13 cellular contexts compared by ENCODE assay signal in the genomic region with DNA sequence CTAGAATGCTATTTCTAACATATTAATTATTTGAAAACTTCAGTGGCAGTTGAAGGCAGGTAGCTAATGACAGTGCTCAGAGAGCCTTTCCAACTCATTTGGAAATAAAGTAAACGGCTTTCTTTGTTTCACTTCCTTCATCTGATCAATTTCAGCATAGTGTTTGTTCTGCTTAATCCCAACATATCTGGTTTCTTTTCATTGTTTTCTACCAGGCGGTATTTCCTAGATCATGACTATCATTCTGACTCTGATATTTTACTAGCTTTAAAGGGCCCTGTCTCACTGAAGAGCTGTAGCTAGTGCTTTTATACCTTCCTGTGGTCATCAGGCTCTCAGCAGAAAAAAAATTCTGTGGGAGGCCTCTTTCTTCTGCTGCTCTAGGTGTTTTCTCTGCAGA.
DNase-seq lines count a peak whose midpoint lies in the region; ATAC-seq, FAIRE-seq and TF ChIP-seq lines count a peak whose summit lies in the region.
"Had no signal": no experiment of that assay in that cellular context is flagged by ENCODE, and none has a peak within 500 bp of the region (broad histone marks: within the 10 kb centered on the region; RNA-seq: fewer than 3 reads in every experiment).

No MANE protein-coding gene starts in this region.

- ATAC-seq in GM18511 (IDR thresholded peaks at IDR 0.05; ENCODE audit: unreplicated experiment) = peak; percentile 87
- ATAC-seq in GM21528 (IDR thresholded peaks at IDR 0.05; ENCODE audit: low FRiP score, unreplicated experiment) = peak; percentile 82
- peak; percentile 57 for ATAC-seq in HG03139 (IDR thresholded peaks at IDR 0.05; ENCODE audit: unreplicated experiment)
- ATAC-seq in WTC11 = no peak
- ATAC-seq: naive thymus-derived CD4-positive, alpha-beta T cell had no signal

- peak overlapping the region; percentile 75 for H3K4me2 ChIP-seq in OCI-LY3 (ENCODE audit: low read length)

- no peak overlapping the region for H3K27ac ChIP-seq in OCI-LY3 (ENCODE audit: low read length)
- H3K27ac ChIP-seq: tibial nerve had no signal

- H3K27ac Mint-ChIP-seq in WTC11 (no peak overlapping the region), immature natural killer cell (no peak overlapping the region)
- H3K27ac Mint-ChIP-seq: naive thymus-derived CD4-positive, alpha-beta T cell; T-helper 1 cell treated with Interleukin-12 subunit alpha and Interleukin-12 subunit beta and Interleukin-4 antibody, amounts not matched to agents 30 μg/mL and 1 μg/mL, for 36 hours had no signal

- peaks cover 25% of the 10 kb centered on the region for H3K4me1 Mint-ChIP-seq in WTC11
- H3K4me1 Mint-ChIP-seq in immature natural killer cell = no peaks in the 10 kb centered on the region

- H2AFZ ChIP-seq in OCI-LY3 (ENCODE audit: low read depth, low read length) = no peak overlapping the region

- DNase-seq in WTC11 (ENCODE audit: low spot score) (no peak), immature natural killer cell (no peak), D721Med (ENCODE audit: insufficient read length, low spot score) (no peak), NCI-H1694 treated with DMSO at 0.1 percent for 48 hours (lab: John Stamatoyannopoulos, UW) (no peak)
- DNase-seq: naive thymus-derived CD4-positive, alpha-beta T cell; NCI-H1930; stimulated activated CD4-positive, alpha-beta T cell treated with anti-CD3 and anti-CD28 coated beads, Interleukin-2, amount 100 ng/mL, for 24 hours had no signal

- FAIRE-seq in D721Med (lab: Jason Lieb, UNC) = no peak

- H3K9ac ChIP-seq in OCI-LY3 (ENCODE audit: low read length) = no peak overlapping the region

- no peaks in the 10 kb centered on the region for H3K79me2 ChIP-seq in OCI-LY3 (ENCODE audit: low read length)

- no peak overlapping the region for H3K4me3 Mint-ChIP-seq in WTC11
- no peak overlapping the region for H3K4me3 Mint-ChIP-seq in immature natural killer cell
- H3K4me3 Mint-ChIP-seq: naive thymus-derived CD4-positive, alpha-beta T cell; T-helper 1 cell treated with Interleukin-12 subunit alpha and Interleukin-12 subunit beta and Interleukin-4 antibody, amounts not matched to agents 30 μg/mL and 1 μg/mL, for 36 hours had no signal

- no peaks in the 10 kb centered on the region for H3K36me3 Mint-ChIP-seq in WTC11
- H3K36me3 Mint-ChIP-seq in immature natural killer cell = no peaks in the 10 kb centered on the region

- POLR2A ChIA-PET in WTC11 (lab: Charles Lee) = no interaction called here

- TF ChIP-seq CTCF in OCI-LY3 (IDR thresholded peaks at IDR 0.05; ENCODE audit: low read depth, low read length) (no peak), WTC11 (IDR thresholded peaks at IDR 0.05) (no peak), D721Med (IDR thresholded peaks at IDR 0.05; ENCODE audit: insufficient read depth, missing control alignments) (no peak)

- H3K9me3 Mint-ChIP-seq in WTC11 = no peaks in the 10 kb centered on the region; the same call in 1 of the 2 replicates
- H3K9me3 Mint-ChIP-seq in immature natural killer cell = peaks cover 0 to 6% (median 0%) of the 10 kb centered on the region in 6 donors
- H3K9me3 Mint-ChIP-seq: T-helper 1 cell treated with Interleukin-12 subunit alpha and Interleukin-12 subunit beta and Interleukin-4 antibody, amounts not matched to agents 30 μg/mL and 1 μg/mL, for 36 hours had no signal

- H3K9me3 ChIP-seq in OCI-LY3 (ENCODE audit: insufficient read depth, low read length) = no peaks in the 10 kb centered on the region
- H3K9me3 ChIP-seq: tibial nerve had no signal

- H3K4me1 ChIP-seq in OCI-LY3 (ENCODE audit: low read length) = peaks cover 40% of the 10 kb centered on the region
- H3K4me1 ChIP-seq: tibial nerve had no signal

- peaks cover 2% of the 10 kb centered on the region; the same call in 1 of the 2 replicates for H3K27me3 Mint-ChIP-seq in WTC11 (ENCODE audit: low read depth)
- peaks cover 0 to 9% (median 4%) of the 10 kb centered on the region in 3 donors for H3K27me3 Mint-ChIP-seq in immature natural killer cell (ENCODE audit: low read depth in 3 of 3)

- peaks cover 50% of the 10 kb centered on the region for H3K27me3 ChIP-seq in OCI-LY3 (ENCODE audit: low read depth, low read length)
- H3K27me3 ChIP-seq: tibial nerve had no signal

- CTCF ChIA-PET in WTC11 (lab: Charles Lee) = interaction anchor here (0.6 to 1.7 kb wide), 14 partner anchors 11 to 314 kb away, joined by 3 to 9 read pairs (median 4); no protein-coding TSS in a partner anchor

- H4K20me1 ChIP-seq in OCI-LY3 (ENCODE audit: insufficient read depth, low read length) = 0 out of 2 replicates have a peak, but pooled peaks cover 3% of the 10 kb centered on the region

- no peaks in the 10 kb centered on the region for H3K36me3 ChIP-seq in OCI-LY3 (replicated peaks; ENCODE audit: low read depth, low read length)
- H3K36me3 ChIP-seq: tibial nerve had no signal

- H3K4me3 ChIP-seq in OCI-LY3 (ENCODE audit: low read length) = peak overlapping the region; percentile 47
- H3K4me3 ChIP-seq: tibial nerve had no signal

TF ChIP-seq in WTC11, 78 proteins besides CTCF, POLR2A, EP300 and RAD21 (continues in another document):
- TF ChIP-seq ARID4B (CRISPR knock-in tag; IDR thresholded peaks at IDR 0.05; ENCODE audit: borderline replicate concordance) (no peak), ELF4 (CRISPR knock-in tag; IDR thresholded peaks at IDR 0.05; ENCODE audit: low read depth) (no peak), NR1H2 (CRISPR knock-in tag; IDR thresholded peaks at IDR 0.05) (no peak), TEAD1 (CRISPR knock-in tag; IDR thresholded peaks at IDR 0.05) (no peak), ATF2 (CRISPR knock-in tag; IDR thresholded peaks at IDR 0.05; ENCODE audit: borderline replicate concordance, low read depth) (no peak), TCF7 (CRISPR knock-in tag; IDR thresholded peaks at IDR 0.05; ENCODE audit: low read depth) (no peak), ESRRA (CRISPR knock-in tag; IDR thresholded peaks at IDR 0.05; ENCODE audit: borderline replicate concordance) (no peak), ZNF423 (CRISPR knock-in tag; IDR thresholded peaks at IDR 0.05) (no peak), ZNF263 (CRISPR knock-in tag; IDR thresholded peaks at IDR 0.05; ENCODE audit: low read depth) (no peak)
- TF ChIP-seq, protein P1, sequence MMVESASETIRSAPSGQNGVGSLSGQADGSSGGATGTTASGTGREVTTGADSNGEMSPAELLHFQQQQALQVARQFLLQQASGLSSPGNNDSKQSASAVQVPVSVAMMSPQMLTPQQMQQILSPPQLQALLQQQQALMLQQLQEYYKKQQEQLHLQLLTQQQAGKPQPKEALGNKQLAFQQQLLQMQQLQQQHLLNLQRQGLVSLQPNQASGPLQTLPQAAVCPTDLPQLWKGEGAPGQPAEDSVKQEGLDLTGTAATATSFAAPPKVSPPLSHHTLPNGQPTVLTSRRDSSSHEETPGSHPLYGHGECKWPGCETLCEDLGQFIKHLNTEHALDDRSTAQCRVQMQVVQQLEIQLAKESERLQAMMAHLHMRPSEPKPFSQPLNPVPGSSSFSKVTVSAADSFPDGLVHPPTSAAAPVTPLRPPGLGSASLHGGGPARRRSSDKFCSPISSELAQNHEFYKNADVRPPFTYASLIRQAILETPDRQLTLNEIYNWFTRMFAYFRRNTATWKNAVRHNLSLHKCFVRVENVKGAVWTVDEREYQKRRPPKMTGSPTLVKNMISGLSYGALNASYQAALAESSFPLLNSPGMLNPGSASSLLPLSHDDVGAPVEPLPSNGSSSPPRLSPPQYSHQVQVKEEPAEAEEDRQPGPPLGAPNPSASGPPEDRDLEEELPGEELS (CRISPR knock-in tag; IDR thresholded peaks at IDR 0.05) = no peak
